16 cellular contexts compared by ENCODE assay signal in genomic region chr14:65479386-65479785, GRCh38.
A peak's percentile ranks its signal among the peaks of the same experiment; 100 is the strongest.
DNase-seq lines count a peak whose midpoint lies in the region; ATAC-seq lines count a peak whose summit lies in the region.
"Had no signal": no experiment of that assay in that cellular context is flagged by ENCODE, and none has a peak within 500 bp of the region (broad histone marks: within the 10 kb centered on the region; RNA-seq: fewer than 3 reads in every experiment).

No MANE protein-coding gene starts in this region.

- H3K4me3 Mint-ChIP-seq in T-helper 1 cell treated with Interleukin-12 subunit alpha and Interleukin-12 subunit beta and Interleukin-4 antibody, amounts not matched to agents 30 μg/mL and 1 μg/mL, for 36 hours = no peak overlapping the region
- no peak overlapping the region for H3K4me3 Mint-ChIP-seq in activated naive CD8-positive, alpha-beta T cell treated with anti-CD3 and anti-CD28 coated beads, Interleukin-2, amount 10 ng/mL, durations not matched to agents 7 days and 5 days
- H3K4me3 Mint-ChIP-seq in activated naive CD8-positive, alpha-beta T cell treated with anti-CD3 and anti-CD28 coated beads, Interleukin-2, amount 50 U/mL, for 24 hours = no peak overlapping the region
- no peak overlapping the region for H3K4me3 Mint-ChIP-seq in memory B cell
- H3K4me3 Mint-ChIP-seq: CD14-positive monocyte had no signal

- H3K27me3 Mint-ChIP-seq in T-helper 1 cell treated with Interleukin-12 subunit alpha and Interleukin-12 subunit beta and Interleukin-4 antibody, amounts not matched to agents 30 μg/mL and 1 μg/mL, for 36 hours (ENCODE audit: low read depth) = no peaks in the 10 kb centered on the region
- H3K27me3 Mint-ChIP-seq in activated naive CD8-positive, alpha-beta T cell treated with anti-CD3 and anti-CD28 coated beads, Interleukin-2, amount 10 ng/mL, durations not matched to agents 7 days and 5 days = no peaks in the 10 kb centered on the region
- H3K27me3 Mint-ChIP-seq in activated naive CD8-positive, alpha-beta T cell treated with anti-CD3 and anti-CD28 coated beads, Interleukin-2, amount 50 U/mL, for 24 hours = no peaks in the 10 kb centered on the region
- H3K27me3 Mint-ChIP-seq in memory B cell = no peaks in the 10 kb centered on the region
- H3K27me3 Mint-ChIP-seq: IgD-negative memory B cell had no signal

- peaks cover 27% of the 10 kb centered on the region for H3K36me3 Mint-ChIP-seq in T-helper 1 cell treated with Interleukin-12 subunit alpha and Interleukin-12 subunit beta and Interleukin-4 antibody, amounts not matched to agents 30 μg/mL and 1 μg/mL, for 36 hours (ENCODE audit: low read depth)
- peaks cover 49% of the 10 kb centered on the region for H3K36me3 Mint-ChIP-seq in activated naive CD8-positive, alpha-beta T cell treated with anti-CD3 and anti-CD28 coated beads, Interleukin-2, amount 10 ng/mL, durations not matched to agents 7 days and 5 days
- peaks cover 23% of the 10 kb centered on the region for H3K36me3 Mint-ChIP-seq in activated naive CD8-positive, alpha-beta T cell treated with anti-CD3 and anti-CD28 coated beads, Interleukin-2, amount 50 U/mL, for 24 hours (ENCODE audit: low read depth)
- peaks cover 20% of the 10 kb centered on the region for H3K36me3 Mint-ChIP-seq in memory B cell

- H3K9me3 Mint-ChIP-seq in T-helper 1 cell treated with Interleukin-12 subunit alpha and Interleukin-12 subunit beta and Interleukin-4 antibody, amounts not matched to agents 30 μg/mL and 1 μg/mL, for 36 hours = no peaks in the 10 kb centered on the region
- no peaks in the 10 kb centered on the region for H3K9me3 Mint-ChIP-seq in activated naive CD8-positive, alpha-beta T cell treated with anti-CD3 and anti-CD28 coated beads, Interleukin-2, amount 10 ng/mL, durations not matched to agents 7 days and 5 days
- no peaks in the 10 kb centered on the region for H3K9me3 Mint-ChIP-seq in activated naive CD8-positive, alpha-beta T cell treated with anti-CD3 and anti-CD28 coated beads, Interleukin-2, amount 50 U/mL, for 24 hours
- H3K9me3 Mint-ChIP-seq in memory B cell = no peaks in the 10 kb centered on the region
- H3K9me3 Mint-ChIP-seq: CD14-positive monocyte, IgD-negative memory B cell had no signal

- no peak for ATAC-seq in activated naive CD8-positive, alpha-beta T cell treated with anti-CD3 and anti-CD28 coated beads, Interleukin-2, amount 10 ng/mL, durations not matched to agents 7 days and 5 days (ENCODE audit: low read depth)
- no peak for ATAC-seq in activated naive CD8-positive, alpha-beta T cell treated with anti-CD3 and anti-CD28 coated beads, Interleukin-2, amount 50 U/mL, for 24 hours
- no peak for ATAC-seq in memory B cell (ENCODE audit: low read depth)

- peak overlapping the region; percentile 31 for H3K27ac Mint-ChIP-seq in T-helper 1 cell treated with Interleukin-12 subunit alpha and Interleukin-12 subunit beta and Interleukin-4 antibody, amounts not matched to agents 30 μg/mL and 1 μg/mL, for 36 hours
- peak overlapping the region; percentile 70 for H3K27ac Mint-ChIP-seq in activated naive CD8-positive, alpha-beta T cell treated with anti-CD3 and anti-CD28 coated beads, Interleukin-2, amount 10 ng/mL, durations not matched to agents 7 days and 5 days
- no peak overlapping the region for H3K27ac Mint-ChIP-seq in activated naive CD8-positive, alpha-beta T cell treated with anti-CD3 and anti-CD28 coated beads, Interleukin-2, amount 50 U/mL, for 24 hours
- H3K27ac Mint-ChIP-seq in memory B cell = peak overlapping the region; percentile 38
- H3K27ac Mint-ChIP-seq: CD14-positive monocyte had no signal

- H3K4me1 Mint-ChIP-seq in T-helper 1 cell treated with Interleukin-12 subunit alpha and Interleukin-12 subunit beta and Interleukin-4 antibody, amounts not matched to agents 30 μg/mL and 1 μg/mL, for 36 hours (ENCODE audit: low read depth) = peaks cover 51% of the 10 kb centered on the region
- peaks cover 39% of the 10 kb centered on the region for H3K4me1 Mint-ChIP-seq in activated naive CD8-positive, alpha-beta T cell treated with anti-CD3 and anti-CD28 coated beads, Interleukin-2, amount 10 ng/mL, durations not matched to agents 7 days and 5 days
- H3K4me1 Mint-ChIP-seq in activated naive CD8-positive, alpha-beta T cell treated with anti-CD3 and anti-CD28 coated beads, Interleukin-2, amount 50 U/mL, for 24 hours = peaks cover 84% of the 10 kb centered on the region
- peaks cover 47% of the 10 kb centered on the region for H3K4me1 Mint-ChIP-seq in memory B cell
- H3K4me1 Mint-ChIP-seq: CD14-positive monocyte had no signal

- POLR2A ChIA-PET in activated naive CD8-positive, alpha-beta T cell treated with anti-CD3 and anti-CD28 coated beads, Interleukin-2, amount 10 ng/mL, durations not matched to agents 7 days and 5 days (lab: Charles Lee) = interaction anchor here (1.0 kb wide), 1 partner anchor 66 kb away, joined by 3 read pairs; no protein-coding TSS in a partner anchor

- DNase-seq in T-helper 1 cell = no peak
- no peak for DNase-seq in activated naive CD8-positive, alpha-beta T cell treated with anti-CD3 and anti-CD28 coated beads, Interleukin-2, amount 10 ng/mL, durations not matched to agents 7 days and 5 days
- DNase-seq in activated naive CD8-positive, alpha-beta T cell treated with anti-CD3 and anti-CD28 coated beads, Interleukin-2, amount 50 U/mL, for 24 hours = no peak
- DNase-seq in memory B cell (ENCODE audit: low spot score in 2 of 2) = no peak
- DNase-seq in activated CD4-positive, CD25-positive, alpha-beta regulatory T cell treated with anti-CD3 and anti-CD28 coated beads, Interleukin-2, amount 50 U/mL, for 72 hours = no peak
- DNase-seq in activated effector memory CD4-positive, alpha-beta T cell treated with Interleukin-2 at 50 U/mL for 16 hours = no peak
- no peak for DNase-seq in NCI-H187 (lab: John Stamatoyannopoulos, UW)
- DNase-seq: AML-193, DMS 273 treated with DMSO at 0.1 percent for 48 hours, HCEC 1CT, Karpas-422, NCI-H1417 treated with DMSO at 0.1 percent for 48 hours, NCI-H526 had no signal
